ENCODE assay signal across 12 cellular contexts in the genomic region with DNA sequence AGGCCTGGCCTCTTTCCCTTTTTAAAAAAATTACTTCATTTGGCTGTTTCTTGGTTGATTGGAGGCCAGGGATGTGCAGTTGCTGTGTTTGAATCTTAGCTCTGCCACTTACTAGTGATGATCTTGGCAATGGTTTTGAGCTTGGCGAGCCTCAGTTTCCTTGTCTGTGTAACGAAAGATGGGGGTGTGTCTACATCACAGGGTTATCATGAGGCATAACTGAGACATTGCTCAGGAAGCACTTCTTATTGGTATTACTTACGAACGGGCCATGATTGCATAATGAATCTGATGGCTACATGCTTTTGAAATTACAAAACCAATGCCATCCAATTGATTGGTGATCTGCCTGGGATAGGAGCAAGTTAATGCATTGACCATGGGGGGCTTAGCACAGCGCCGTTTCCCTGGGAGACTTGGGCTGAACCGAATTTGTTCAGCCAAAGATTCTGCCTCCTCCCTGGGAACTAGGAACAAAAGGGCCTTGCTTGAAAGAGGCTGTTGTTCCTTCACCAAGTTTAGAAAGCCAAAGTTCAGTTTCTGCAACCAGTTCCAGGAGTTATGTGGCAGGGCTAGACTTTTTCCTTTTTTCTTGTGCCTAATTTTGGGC. TPM values are rescaled to one million over a fixed set of nuclear protein-coding genes. Genes with fewer than 3 reads are reported as not detected.
A peak's percentile ranks its signal among the peaks of the same experiment; 100 is the strongest.
DNase-seq lines count a peak whose midpoint lies in the region; ATAC-seq and TF ChIP-seq lines count a peak whose summit lies in the region.
"Had no signal": no experiment of that assay in that cellular context is flagged by ENCODE, and none has a peak within 500 bp of the region (broad histone marks: within the 10 kb centered on the region; RNA-seq: fewer than 3 reads in every experiment).

No MANE protein-coding gene starts in this region.

- peak overlapping the region; percentile 61 for H3K4ac ChIP-seq in trophoblast cell (ENCODE audit: low read depth, low read length)

- no TSS peak for BruUV-seq in Caco-2 (replicated peaks; lab: Mats Ljungman, UMichigan)

- H3K23ac ChIP-seq in trophoblast cell (ENCODE audit: low read length): no peak overlapping the region

- no peak overlapping the region for H2BK12ac ChIP-seq in trophoblast cell (ENCODE audit: low read length)

- CTCF ChIA-PET in Caco-2 (lab: Charles Lee): no interaction called here

- H2BK120ac ChIP-seq in trophoblast cell (ENCODE audit: insufficient read depth, low read length, poor library complexity): no peak overlapping the region

- H3K9me3 ChIP-seq in Caco-2: no peaks in the 10 kb centered on the region
- no peaks in the 10 kb centered on the region for H3K9me3 ChIP-seq in trophoblast cell (ENCODE audit: insufficient read depth, low read depth, low read length)

- TF ChIP-seq CTCF in Caco-2 (IDR thresholded peaks at IDR 0.05; ENCODE audit: insufficient read depth in 1 of 2, low read depth in 1 of 2, low read length in 1 of 2, severe bottlenecking in 1 of 2, unreplicated experiment in 1 of 2) (no peak), NB4 (IDR thresholded peaks at IDR 0.05; ENCODE audit: low read depth, low read length) (no peak)

- POLR2A ChIA-PET in Caco-2 (lab: Charles Lee): no interaction called here

- peaks cover 9% of the 10 kb centered on the region for H3K4me1 ChIP-seq in Caco-2
- H3K4me1 ChIP-seq in trophoblast cell (ENCODE audit: control insufficient read depth in 1 of 2, insufficient read depth in 2 of 2, low read length in 2 of 2): peaks cover 0 to 4% of the 10 kb centered on the region in 2 experiments

- H3K27me3 ChIP-seq in Caco-2 (replicated peaks; ENCODE audit: control insufficient read depth, insufficient read depth, low read length): no peaks in the 10 kb centered on the region
- no peaks in the 10 kb centered on the region for H3K27me3 ChIP-seq in trophoblast cell (ENCODE audit: insufficient read depth, low read length)
- H3K27me3 ChIP-seq: brain microvascular endothelial cell had no signal

- H3K79me1 ChIP-seq in trophoblast cell (ENCODE audit: low read length): no peaks in the 10 kb centered on the region

- no peak overlapping the region for H4K91ac ChIP-seq in trophoblast cell (ENCODE audit: low read depth, low read length)

- H3K4me3 Mint-ChIP-seq in Caco-2 (ENCODE audit: unreplicated experiment): no peak overlapping the region
- H3K4me3 Mint-ChIP-seq: activated T-cell treated with anti-CD3 and anti-CD28 coated beads, Interleukin-2, amount 50 U/mL, for 4 hours had no signal

- DNase-seq in Caco-2 (no peak), NB4 (ENCODE audit: low read depth) (peak; percentile 43), epithelial cell of prostate (ENCODE audit: low read depth, low spot score) (no peak), trophoblast cell (no peak), SKM-1 treated with dmso at 0.1 percent for 144 hours (lab: John Stamatoyannopoulos, UW; ENCODE audit: unreplicated experiment) (no peak)
- DNase-seq: activated T-cell treated with anti-CD3 and anti-CD28 coated beads, Interleukin-2, amount 50 U/mL, for 4 hours; brain microvascular endothelial cell; DMS 273 treated with DMSO at 0.1 percent for 48 hours; HCEC 1CT; islet precursor cell had no signal

- peak overlapping the region; percentile 64 for H3K27ac Mint-ChIP-seq in Caco-2 (ENCODE audit: unreplicated experiment)

- peaks cover 40% of the 10 kb centered on the region for H3K4me1 Mint-ChIP-seq in Caco-2 (ENCODE audit: low read depth, unreplicated experiment)

- H2AK5ac ChIP-seq in trophoblast cell (ENCODE audit: low read length): no peak overlapping the region

- no peaks in the 10 kb centered on the region for H3K9me3 Mint-ChIP-seq in Caco-2 (ENCODE audit: unreplicated experiment)
- H3K9me3 Mint-ChIP-seq: activated T-cell treated with anti-CD3 and anti-CD28 coated beads, Interleukin-2, amount 50 U/mL, for 4 hours had no signal

- H3K79me2 ChIP-seq in trophoblast cell (ENCODE audit: control insufficient read depth, insufficient read depth, low read length, poor library complexity): peaks cover 24% of the 10 kb centered on the region

- H3K27ac ChIP-seq in epithelial cell of prostate (peak overlapping the region; percentile 61), trophoblast cell (ENCODE audit: low read depth, low read length) (no peak overlapping the region)
- H3K27ac ChIP-seq: brain microvascular endothelial cell had no signal

- no peak overlapping the region for H3K18ac ChIP-seq in trophoblast cell (ENCODE audit: low read length)

- no peak overlapping the region for H3K14ac ChIP-seq in trophoblast cell (ENCODE audit: low read length)

- no peak overlapping the region for H2BK5ac ChIP-seq in trophoblast cell (ENCODE audit: low read depth, low read length, poor library complexity)

- TF ChIP-seq POLR2A in NB4 (IDR thresholded peaks at IDR 0.05; ENCODE audit: extremely low read depth, insufficient read length): no peak

- no peak overlapping the region for H3K4me2 ChIP-seq in trophoblast cell (ENCODE audit: low read length)

- no peaks in the 10 kb centered on the region for H3K27me3 Mint-ChIP-seq in Caco-2 (ENCODE audit: insufficient read depth, unreplicated experiment)

- H3K4me3 ChIP-seq in Caco-2 (ENCODE audit: low read depth, low read length): no peak overlapping the region
- H3K4me3 ChIP-seq in NB4 (ENCODE audit: low read depth, low read length): no peak overlapping the region
- H3K4me3 ChIP-seq in trophoblast cell (ENCODE audit: low read depth, low read length): no peak overlapping the region

- no peak overlapping the region for H3K9ac ChIP-seq in trophoblast cell (ENCODE audit: low read length)

- no CpG with 5 or more reads among the region's 7 CpGs for WGBS in trophoblast cell (ENCODE audit: extremely low coverage, insufficient coverage, insufficient read length)

- no peak for ATAC-seq in HG03432 (IDR thresholded peaks at IDR 0.05; ENCODE audit: unreplicated experiment)
- no peak for ATAC-seq in GM18858 (IDR thresholded peaks at IDR 0.05; ENCODE audit: unreplicated experiment)
- ATAC-seq: activated T-cell treated with anti-CD3 and anti-CD28 coated beads, Interleukin-2, amount 50 U/mL, for 4 hours had no signal

- no peak overlapping the region for H4K8ac ChIP-seq in trophoblast cell (ENCODE audit: low read depth, low read length)

- intact Hi-C loops in Caco-2 (cut with micrococcal nuclease; ENCODE audit: unreplicated experiment): no loop called here

- peaks cover 6% of the 10 kb centered on the region for H3K36me3 Mint-ChIP-seq in Caco-2 (ENCODE audit: insufficient read depth, unreplicated experiment)

- H4K12ac ChIP-seq in trophoblast cell (ENCODE audit: low read depth, low read length): no peak overlapping the region

- no peaks in the 10 kb centered on the region; the same call in 1 of the 2 replicates for H3K36me3 ChIP-seq in Caco-2 (ENCODE audit: control insufficient read depth, insufficient read depth, low read length)
- peaks cover 11% of the 10 kb centered on the region in 2 experiments for H3K36me3 ChIP-seq in trophoblast cell (ENCODE audit: control insufficient read depth in 1 of 2, insufficient read depth in 2 of 2, low read length in 2 of 2)
- H3K36me3 ChIP-seq: brain microvascular endothelial cell had no signal

- H2AFZ ChIP-seq in trophoblast cell (ENCODE audit: insufficient read depth, low read length, poor library complexity): no peak overlapping the region

RNA-seq across cellular contexts. Expression of gene CMIP, which starts 21.8 kb away (rescaled TPM):
- total RNA-seq in Caco-2 (2022): 63.7 and 68.0 TPM in 2 replicates
- 78.7 and 79.2 TPM in 2 replicates for polyA plus RNA-seq in trophoblast cell (2013)
